Comparison of ENCODE assay signal across 35 cellular contexts in genomic region chrY:8342173-8342572, GRCh38.
"Had no signal": no experiment of that assay in that cellular context is flagged by ENCODE, and none has a peak within 500 bp of the region (broad histone marks: within the 10 kb centered on the region; RNA-seq: fewer than 3 reads in every experiment).

No MANE protein-coding gene starts in this region.

- H3K4me3 ChIP-seq: MG63 had no signal

- H3K27ac ChIP-seq: KMS-11 had no signal

- H3K9me3 ChIP-seq: MG63 had no signal

- DNase-seq: Karpas-422, Kasumi-1, KBM-7, KG1, MG63, MM.1S, MV-4-11, NCI-H1048, NCI-H1092, NCI-H1105, NCI-H1105 treated with DMSO at 0.1 percent for 48 hours, NCI-H1417, NCI-H1417 treated with DMSO at 0.1 percent for 48 hours, NCI-H1436, NCI-H1436 treated with DMSO at 0.1 percent for 48 hours, NCI-H146, NCI-H1694, NCI-H1694 treated with DMSO at 0.1 percent for 48 hours, NCI-H187, NCI-H187 treated with DMSO at 0.1 percent for 48 hours, NCI-H1930, NCI-H2029, NCI-H2029 treated with DMSO at 0.1 percent for 48 hours, NCI-H2081, NCI-H2081 treated with DMSO at 0.1 percent for 48 hours, NCI-H2107, NCI-H2171, NCI-H2171 treated with DMSO at 0.1 percent for 48 hours, NCI-H2227 treated with DMSO at 0.1 percent for 48 hours, NCI-H226, NCI-H345, NCI-H446, NCI-H446 treated with DMSO at 0.1 percent for 48 hours, NCI-H510A had no signal

- H3K27me3 ChIP-seq: MG63 had no signal

- H3K36me3 ChIP-seq: MG63 had no signal
